Comparison of ENCODE assay signal across 14 cellular contexts in genomic region chr12:26425587-26426260, GRCh38.
A peak's percentile ranks its signal among the peaks of the same experiment; 100 is the strongest.
DNase-seq lines count a peak whose midpoint lies in the region; ATAC-seq, FAIRE-seq and TF ChIP-seq lines count a peak whose summit lies in the region.
"Had no signal": no experiment of that assay in that cellular context is flagged by ENCODE, and none has a peak within 500 bp of the region (broad histone marks: within the 10 kb centered on the region; RNA-seq: fewer than 3 reads in every experiment).

No MANE protein-coding gene starts in this region.

- under 1% methylated on average over 6 of the region's 6 CpGs for WGBS in GM12878 (ENCODE audit: insufficient coverage, insufficient replicate concordance, low lambda C conversion rate, missing lambda C conversion rate)

- no peaks in the 10 kb centered on the region for H3K4me1 ChIP-seq in GM12878 (ENCODE audit: control insufficient read depth, insufficient read depth, low read length)

- H3K4me3 ChIP-seq in GM12878 = no peak overlapping the region
- H3K4me3 ChIP-seq: mucosa of descending colon, smooth muscle cell had no signal

- no peaks in the 10 kb centered on the region for H4K20me1 ChIP-seq in GM12878 (ENCODE audit: control insufficient read depth, insufficient read depth)

- H3K79me2 ChIP-seq in GM12878 (ENCODE audit: control insufficient read depth, insufficient read depth, low read length) = no peaks in the 10 kb centered on the region

- TF ChIP-seq EP300 in GM12878 (IDR thresholded peaks at IDR 0.05; ENCODE audit: borderline replicate concordance in 1 of 2, control insufficient read depth in 1 of 2, low read depth in 2 of 2, low read length in 2 of 2) = no peak

- RAD21 ChIA-PET in GM12878 (lab: Charles Lee; ENCODE audit: unreplicated experiment) = interaction anchor here (1.3 kb wide), 1 partner anchor 10 kb away, joined by 3 read pairs; no protein-coding TSS in a partner anchor

- ATAC-seq in GM18498 (IDR thresholded peaks at IDR 0.05; ENCODE audit: unreplicated experiment) (peak; percentile 60), GM21367 (IDR thresholded peaks at IDR 0.05; ENCODE audit: unreplicated experiment) (peak; percentile 44), HG03066 (IDR thresholded peaks at IDR 0.05; ENCODE audit: low read depth, unreplicated experiment) (peak; percentile 52), GM12878 (peak; percentile 57)
- ATAC-seq: mucosa of descending colon had no signal

- CTCF ChIA-PET in GM12878 (lab: Yijun Ruan, JAX) = interaction anchor here (0.5 to 1.9 kb wide), 9 partner anchors 11 to 336 kb away, joined by 3 to 11 read pairs (median 3); no protein-coding TSS in a partner anchor

- H3K9ac ChIP-seq in GM12878 (ENCODE audit: control insufficient read depth, insufficient read depth, low read length) = no peak overlapping the region

- no peaks in the 10 kb centered on the region for H3K27me3 ChIP-seq in GM12878 (replicated peaks in 1 of 2; ENCODE audit: control insufficient read depth in 2 of 2, insufficient read depth in 2 of 2, low read length in 1 of 2)

- SMC1A ChIA-PET in GM12878 (lab: Charles Lee; ENCODE audit: uncharacterized antibody, unreplicated experiment) = interaction anchor here (1.1 to 2.9 kb wide), 6 partner anchors 20 to 307 kb away, joined by 3 to 11 read pairs (median 4); partner anchors contain the start of gene BHLHE41

- intact Hi-C loops in GM12878 (cut with micrococcal nuclease; ENCODE audit: unreplicated experiment) = no loop called here

- POLR2A ChIA-PET in GM12878 (lab: Charles Lee) = interaction anchor here (0.7 kb wide), 1 partner anchor 9 kb away, joined by 3 read pairs; no protein-coding TSS in a partner anchor

- no TSS peak for BruUV-seq in GM12878 (replicated peaks; lab: Mats Ljungman, UMichigan)

- no peak overlapping the region for H3K27ac ChIP-seq in GM12878 (ENCODE audit: control insufficient read depth, insufficient read depth)

- TF ChIP-seq POLR2A in GM12878 (IDR thresholded peaks at IDR 0.05; ENCODE audit: low read depth, low read length) = no peak

- DNase-seq in GM12878 (ENCODE audit: low read depth, low spot score) = no peak
- no peak for DNase-seq in activated effector memory CD4-positive, alpha-beta T cell treated with anti-CD3 and anti-CD28 coated beads, Interleukin-2, amount 50 U/mL, for 16 hours
- no peak for DNase-seq in AG08396 (ENCODE audit: low spot score)
- DNase-seq in CD1c-positive myeloid dendritic cell (ENCODE audit: extremely low spot score) = no peak
- no peak for DNase-seq in C1 segment of cervical spinal cord (lab: John Stamatoyannopoulos, UW)
- DNase-seq: activated T-cell treated with anti-CD3 and anti-CD28 coated beads for 4 hours, COR-L47, hippocampal formation, mucosa of descending colon, NCI-H69 had no signal

- no peak overlapping the region; the same call in 1 of the 2 replicates for H3K4me2 ChIP-seq in GM12878 (ENCODE audit: control insufficient read depth, insufficient read depth)
- H3K4me2 ChIP-seq: smooth muscle cell had no signal

- no peak for TF ChIP-seq CTCF in GM12878 (IDR thresholded peaks at IDR 0.05 in 2 of 3, conservative IDR thresholded peaks at IDR 0.05 in 1 of 3; ENCODE audit: control insufficient read depth in 2 of 3, extremely low read depth in 1 of 3, insufficient read depth in 1 of 3, low read depth in 3 of 3, low read length in 3 of 3)

- H3K36me3 ChIP-seq in GM12878 (ENCODE audit: control insufficient read depth in 2 of 2, insufficient read depth in 2 of 2, low read length in 1 of 2) = peaks cover 2 to 8% of the 10 kb centered on the region in 2 experiments; a peak in 3 of 4 replicates

- in situ Hi-C loops in GM12878 (cut with MboI) = no loop called here

- no peaks in the 10 kb centered on the region for H3K9me3 ChIP-seq in GM12878 (replicated peaks; ENCODE audit: control insufficient read depth, insufficient read depth, low read length)
- H3K9me3 ChIP-seq: mucosa of descending colon had no signal

- no peak for FAIRE-seq in GM12878 (lab: Jason Lieb, UNC)

- no peak overlapping the region for H2AFZ ChIP-seq in GM12878 (ENCODE audit: control insufficient read depth, low read depth, low read length)

- TF ChIP-seq RAD21 in GM12878 (IDR thresholded peaks at IDR 0.05; ENCODE audit: insufficient read depth, low read depth, low read length) = no peak

TF ChIP-seq in GM12878, 131 proteins besides CTCF, POLR2A, EP300 and RAD21 (continues in another document):
- TF ChIP-seq SMAD1 (IDR thresholded peaks at IDR 0.05; ENCODE audit: low read depth, partially characterized antibody) = no peak
- TF ChIP-seq SPI1 (IDR thresholded peaks at IDR 0.05; ENCODE audit: borderline replicate concordance, insufficient read depth, low read depth, low read length) = no peak
- no peak for TF ChIP-seq EZH2 (IDR thresholded peaks at IDR 0.05; ENCODE audit: borderline replicate concordance, control insufficient read depth, low read depth, low read length)
- no peak for TF ChIP-seq ZNF207 (IDR thresholded peaks at IDR 0.05; ENCODE audit: borderline replicate concordance)
- TF ChIP-seq ELK1 (IDR thresholded peaks at IDR 0.05; ENCODE audit: low read depth, low read length) = no peak
- peak; percentile 48 for TF ChIP-seq MTA2 (IDR thresholded peaks at IDR 0.05; ENCODE audit: low read depth)
- peak; percentile 37; the same call in 1 of the 2 replicates for TF ChIP-seq ZNF384 (IDR thresholded peaks at IDR 0.05; ENCODE audit: borderline replicate concordance, low read depth, low read length)
- TF ChIP-seq CREM (IDR thresholded peaks at IDR 0.05; ENCODE audit: low read depth) = 0 out of 2 replicates have a peak, but pooled peaks have one; percentile 36
- peak; percentile 57; the same call in 1 of the 2 replicates for TF ChIP-seq NFIC (IDR thresholded peaks at IDR 0.05; ENCODE audit: low read depth, low read length)
- no peak for TF ChIP-seq RBBP5 (conservative IDR thresholded peaks at IDR 0.05)
- peak; percentile 55; the same call in 1 of the 2 replicates for TF ChIP-seq ATF2 (IDR thresholded peaks at IDR 0.05; ENCODE audit: low read length)
- TF ChIP-seq FOXM1 (IDR thresholded peaks at IDR 0.05; ENCODE audit: low read depth, low read length) = 0 out of 2 replicates have a peak, but pooled peaks have one; percentile 37
- no peak for TF ChIP-seq YY1 (IDR thresholded peaks at IDR 0.05; ENCODE audit: low read depth, low read length)
- TF ChIP-seq HCFC1 (IDR thresholded peaks at IDR 0.05; ENCODE audit: low read length) = no peak
- TF ChIP-seq NR2F1 (conservative IDR thresholded peaks at IDR 0.05) = no peak
- peak; percentile 78; the same call in 1 of the 2 replicates for TF ChIP-seq TCF12 (IDR thresholded peaks at IDR 0.05; ENCODE audit: low read depth, low read length)
- TF ChIP-seq IKZF2 (IDR thresholded peaks at IDR 0.05) = 0 out of 4 replicates have a peak, but pooled peaks of 1 of the 2 experiments have one; percentile 14
- no peak for TF ChIP-seq NFXL1 (IDR thresholded peaks at IDR 0.05; ENCODE audit: borderline replicate concordance)
- TF ChIP-seq RCOR1 (conservative IDR thresholded peaks at IDR 0.05; ENCODE audit: low read depth, low read length) = no peak
- TF ChIP-seq ZNF592 (IDR thresholded peaks at IDR 0.05) = no peak
